In the genomic region with DNA sequence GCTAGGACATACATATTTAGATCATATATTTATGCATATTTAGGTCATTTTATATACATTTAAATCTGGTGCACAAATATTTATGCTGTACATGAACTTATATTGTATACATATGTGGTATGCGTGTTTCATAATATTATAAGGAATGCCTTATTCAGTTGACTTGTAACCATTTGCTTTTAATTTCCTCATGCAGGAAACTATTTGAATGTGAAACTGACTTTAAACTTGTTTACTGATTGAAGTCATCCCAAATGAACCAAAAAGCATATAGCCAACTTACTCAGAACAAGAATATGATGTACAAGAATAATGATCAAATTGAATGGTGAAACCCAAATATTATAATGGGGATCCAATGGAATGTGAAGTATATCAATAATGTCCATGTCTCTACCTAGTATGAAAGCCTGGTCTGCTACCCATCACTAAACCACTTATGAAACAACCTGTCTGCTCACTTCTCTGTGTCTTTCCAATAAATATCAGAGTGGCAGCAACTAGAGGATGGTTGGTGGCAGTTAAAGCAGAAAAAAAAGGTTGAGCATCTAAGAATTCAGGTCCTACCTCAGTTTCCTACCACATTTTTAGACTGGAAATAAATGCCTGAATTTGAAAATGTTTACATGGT, we compare ENCODE assay signal across 2 cellular contexts.
TF ChIP-seq lines count a peak whose summit lies in the region.

No MANE protein-coding gene starts in this region.

TF ChIP-seq in HepG2, 621 proteins besides CTCF, POLR2A, EP300 and RAD21:
- TF ChIP-seq HIC2 (CRISPR knock-in tag; IDR thresholded peaks at IDR 0.05; ENCODE audit: low read depth): no peak
TF ChIP-seq in HepG2: peak in this region for 0.

TF ChIP-seq in GM23338, 12 proteins besides CTCF, POLR2A, EP300 and RAD21 (continued from another document):
- TF ChIP-seq, protein P1, sequence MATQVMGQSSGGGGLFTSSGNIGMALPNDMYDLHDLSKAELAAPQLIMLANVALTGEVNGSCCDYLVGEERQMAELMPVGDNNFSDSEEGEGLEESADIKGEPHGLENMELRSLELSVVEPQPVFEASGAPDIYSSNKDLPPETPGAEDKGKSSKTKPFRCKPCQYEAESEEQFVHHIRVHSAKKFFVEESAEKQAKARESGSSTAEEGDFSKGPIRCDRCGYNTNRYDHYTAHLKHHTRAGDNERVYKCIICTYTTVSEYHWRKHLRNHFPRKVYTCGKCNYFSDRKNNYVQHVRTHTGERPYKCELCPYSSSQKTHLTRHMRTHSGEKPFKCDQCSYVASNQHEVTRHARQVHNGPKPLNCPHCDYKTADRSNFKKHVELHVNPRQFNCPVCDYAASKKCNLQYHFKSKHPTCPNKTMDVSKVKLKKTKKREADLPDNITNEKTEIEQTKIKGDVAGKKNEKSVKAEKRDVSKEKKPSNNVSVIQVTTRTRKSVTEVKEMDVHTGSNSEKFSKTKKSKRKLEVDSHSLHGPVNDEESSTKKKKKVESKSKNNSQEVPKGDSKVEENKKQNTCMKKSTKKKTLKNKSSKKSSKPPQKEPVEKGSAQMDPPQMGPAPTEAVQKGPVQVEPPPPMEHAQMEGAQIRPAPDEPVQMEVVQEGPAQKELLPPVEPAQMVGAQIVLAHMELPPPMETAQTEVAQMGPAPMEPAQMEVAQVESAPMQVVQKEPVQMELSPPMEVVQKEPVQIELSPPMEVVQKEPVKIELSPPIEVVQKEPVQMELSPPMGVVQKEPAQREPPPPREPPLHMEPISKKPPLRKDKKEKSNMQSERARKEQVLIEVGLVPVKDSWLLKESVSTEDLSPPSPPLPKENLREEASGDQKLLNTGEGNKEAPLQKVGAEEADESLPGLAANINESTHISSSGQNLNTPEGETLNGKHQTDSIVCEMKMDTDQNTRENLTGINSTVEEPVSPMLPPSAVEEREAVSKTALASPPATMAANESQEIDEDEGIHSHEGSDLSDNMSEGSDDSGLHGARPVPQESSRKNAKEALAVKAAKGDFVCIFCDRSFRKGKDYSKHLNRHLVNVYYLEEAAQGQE (IDR thresholded peaks at IDR 0.05; ENCODE audit: unreplicated experiment): no peak
- TF ChIP-seq ETS1 (IDR thresholded peaks at IDR 0.05) (no peak), ZNF331 (CRISPR knock-in tag; IDR thresholded peaks at IDR 0.05; ENCODE audit: low read depth) (no peak), JUNB (IDR thresholded peaks at IDR 0.05; ENCODE audit: unreplicated experiment) (no peak), POLR2AphosphoS5 (IDR thresholded peaks at IDR 0.05; ENCODE audit: low read depth) (no peak), STAT1 (IDR thresholded peaks at IDR 0.05; ENCODE audit: unreplicated experiment) (no peak), EZH2phosphoT487 (IDR thresholded peaks at IDR 0.05; ENCODE audit: unreplicated experiment) (no peak), EZH2 (IDR thresholded peaks at IDR 0.05; ENCODE audit: low read depth, unreplicated experiment) (no peak), NANOG (IDR thresholded peaks at IDR 0.05; ENCODE audit: borderline replicate concordance) (no peak)
- TF ChIP-seq, protein P2, sequence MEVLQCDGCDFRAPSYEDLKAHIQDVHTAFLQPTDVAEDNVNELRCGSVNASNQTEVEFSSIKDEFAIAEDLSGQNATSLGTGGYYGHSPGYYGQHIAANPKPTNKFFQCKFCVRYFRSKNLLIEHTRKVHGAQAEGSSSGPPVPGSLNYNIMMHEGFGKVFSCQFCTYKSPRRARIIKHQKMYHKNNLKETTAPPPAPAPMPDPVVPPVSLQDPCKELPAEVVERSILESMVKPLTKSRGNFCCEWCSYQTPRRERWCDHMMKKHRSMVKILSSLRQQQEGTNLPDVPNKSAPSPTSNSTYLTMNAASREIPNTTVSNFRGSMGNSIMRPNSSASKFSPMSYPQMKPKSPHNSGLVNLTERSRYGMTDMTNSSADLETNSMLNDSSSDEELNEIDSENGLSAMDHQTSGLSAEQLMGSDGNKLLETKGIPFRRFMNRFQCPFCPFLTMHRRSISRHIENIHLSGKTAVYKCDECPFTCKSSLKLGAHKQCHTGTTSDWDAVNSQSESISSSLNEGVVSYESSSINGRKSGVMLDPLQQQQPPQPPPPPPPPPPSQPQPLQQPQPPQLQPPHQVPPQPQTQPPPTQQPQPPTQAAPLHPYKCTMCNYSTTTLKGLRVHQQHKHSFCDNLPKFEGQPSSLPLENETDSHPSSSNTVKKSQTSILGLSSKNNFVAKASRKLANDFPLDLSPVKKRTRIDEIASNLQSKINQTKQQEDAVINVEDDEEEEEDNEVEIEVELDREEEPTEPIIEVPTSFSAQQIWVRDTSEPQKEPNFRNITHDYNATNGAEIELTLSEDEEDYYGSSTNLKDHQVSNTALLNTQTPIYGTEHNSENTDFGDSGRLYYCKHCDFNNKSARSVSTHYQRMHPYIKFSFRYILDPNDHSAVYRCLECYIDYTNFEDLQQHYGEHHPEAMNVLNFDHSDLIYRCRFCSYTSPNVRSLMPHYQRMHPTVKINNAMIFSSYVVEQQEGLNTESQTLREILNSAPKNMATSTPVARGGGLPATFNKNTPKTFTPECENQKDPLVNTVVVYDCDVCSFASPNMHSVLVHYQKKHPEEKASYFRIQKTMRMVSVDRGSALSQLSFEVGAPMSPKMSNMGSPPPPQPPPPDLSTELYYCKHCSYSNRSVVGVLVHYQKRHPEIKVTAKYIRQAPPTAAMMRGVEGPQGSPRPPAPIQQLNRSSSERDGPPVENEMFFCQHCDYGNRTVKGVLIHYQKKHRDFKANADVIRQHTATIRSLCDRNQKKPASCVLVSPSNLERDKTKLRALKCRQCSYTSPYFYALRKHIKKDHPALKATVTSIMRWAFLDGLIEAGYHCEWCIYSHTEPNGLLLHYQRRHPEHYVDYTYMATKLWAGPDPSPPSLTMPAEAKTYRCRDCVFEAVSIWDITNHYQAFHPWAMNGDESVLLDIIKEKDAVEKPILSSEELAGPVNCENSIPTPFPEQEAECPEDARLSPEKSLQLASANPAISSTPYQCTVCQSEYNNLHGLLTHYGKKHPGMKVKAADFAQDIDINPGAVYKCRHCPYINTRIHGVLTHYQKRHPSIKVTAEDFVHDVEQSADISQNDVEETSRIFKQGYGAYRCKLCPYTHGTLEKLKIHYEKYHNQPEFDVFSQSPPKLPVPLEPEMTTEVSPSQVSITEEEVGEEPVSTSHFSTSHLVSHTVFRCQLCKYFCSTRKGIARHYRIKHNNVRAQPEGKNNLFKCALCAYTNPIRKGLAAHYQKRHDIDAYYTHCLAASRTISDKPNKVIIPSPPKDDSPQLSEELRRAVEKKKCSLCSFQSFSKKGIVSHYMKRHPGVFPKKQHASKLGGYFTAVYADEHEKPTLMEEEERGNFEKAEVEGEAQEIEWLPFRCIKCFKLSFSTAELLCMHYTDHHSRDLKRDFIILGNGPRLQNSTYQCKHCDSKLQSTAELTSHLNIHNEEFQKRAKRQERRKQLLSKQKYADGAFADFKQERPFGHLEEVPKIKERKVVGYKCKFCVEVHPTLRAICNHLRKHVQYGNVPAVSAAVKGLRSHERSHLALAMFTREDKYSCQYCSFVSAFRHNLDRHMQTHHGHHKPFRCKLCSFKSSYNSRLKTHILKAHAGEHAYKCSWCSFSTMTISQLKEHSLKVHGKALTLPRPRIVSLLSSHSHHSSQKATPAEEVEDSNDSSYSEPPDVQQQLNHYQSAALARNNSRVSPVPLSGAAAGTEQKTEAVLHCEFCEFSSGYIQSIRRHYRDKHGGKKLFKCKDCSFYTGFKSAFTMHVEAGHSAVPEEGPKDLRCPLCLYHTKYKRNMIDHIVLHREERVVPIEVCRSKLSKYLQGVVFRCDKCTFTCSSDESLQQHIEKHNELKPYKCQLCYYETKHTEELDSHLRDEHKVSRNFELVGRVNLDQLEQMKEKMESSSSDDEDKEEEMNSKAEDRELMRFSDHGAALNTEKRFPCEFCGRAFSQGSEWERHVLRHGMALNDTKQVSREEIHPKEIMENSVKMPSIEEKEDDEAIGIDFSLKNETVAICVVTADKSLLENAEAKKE (CRISPR knock-in tag; IDR thresholded peaks at IDR 0.05): no peak
